Comparison of ENCODE assay signal across 8 cellular contexts in the genomic region with DNA sequence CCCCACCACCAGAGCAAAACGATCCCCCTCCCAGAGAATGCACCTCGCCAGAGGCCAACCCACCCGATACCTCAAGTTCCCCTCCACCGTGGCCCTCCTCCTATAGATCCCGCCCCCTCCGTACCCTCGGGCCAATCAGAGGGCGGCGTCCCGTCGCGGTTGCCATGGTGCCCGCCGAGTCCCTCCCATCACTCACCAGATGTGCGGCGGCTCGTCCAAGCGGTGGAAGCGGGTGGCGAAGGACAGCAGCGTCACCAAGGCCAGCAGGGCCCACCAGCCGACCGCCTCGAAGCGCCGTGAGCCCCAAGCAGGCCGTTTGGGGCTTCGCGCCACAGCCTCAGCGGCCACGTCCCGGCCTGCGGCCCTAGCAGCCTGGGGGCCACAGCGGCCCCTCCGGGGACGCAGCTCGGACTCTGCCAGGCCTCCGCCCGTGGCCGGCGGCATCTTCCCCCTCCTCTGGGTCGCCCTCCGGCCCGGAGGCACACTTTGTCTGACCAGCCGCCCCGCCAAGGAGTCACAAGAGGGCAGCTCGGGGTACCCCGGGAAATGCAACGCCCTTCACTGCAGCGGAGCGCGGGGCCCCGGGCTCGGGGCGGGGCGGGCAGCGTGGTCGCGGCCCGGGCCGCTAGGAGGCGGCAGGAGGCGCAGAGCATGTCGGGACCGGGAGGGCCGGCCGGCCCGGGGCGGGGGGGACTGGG. TPM values are rescaled to one million over a fixed set of nuclear protein-coding genes. Genes with fewer than 3 reads are reported as not detected.
DNase-seq lines count a peak whose midpoint lies in the region; ATAC-seq and TF ChIP-seq lines count a peak whose summit lies in the region.

A gene with protein sequence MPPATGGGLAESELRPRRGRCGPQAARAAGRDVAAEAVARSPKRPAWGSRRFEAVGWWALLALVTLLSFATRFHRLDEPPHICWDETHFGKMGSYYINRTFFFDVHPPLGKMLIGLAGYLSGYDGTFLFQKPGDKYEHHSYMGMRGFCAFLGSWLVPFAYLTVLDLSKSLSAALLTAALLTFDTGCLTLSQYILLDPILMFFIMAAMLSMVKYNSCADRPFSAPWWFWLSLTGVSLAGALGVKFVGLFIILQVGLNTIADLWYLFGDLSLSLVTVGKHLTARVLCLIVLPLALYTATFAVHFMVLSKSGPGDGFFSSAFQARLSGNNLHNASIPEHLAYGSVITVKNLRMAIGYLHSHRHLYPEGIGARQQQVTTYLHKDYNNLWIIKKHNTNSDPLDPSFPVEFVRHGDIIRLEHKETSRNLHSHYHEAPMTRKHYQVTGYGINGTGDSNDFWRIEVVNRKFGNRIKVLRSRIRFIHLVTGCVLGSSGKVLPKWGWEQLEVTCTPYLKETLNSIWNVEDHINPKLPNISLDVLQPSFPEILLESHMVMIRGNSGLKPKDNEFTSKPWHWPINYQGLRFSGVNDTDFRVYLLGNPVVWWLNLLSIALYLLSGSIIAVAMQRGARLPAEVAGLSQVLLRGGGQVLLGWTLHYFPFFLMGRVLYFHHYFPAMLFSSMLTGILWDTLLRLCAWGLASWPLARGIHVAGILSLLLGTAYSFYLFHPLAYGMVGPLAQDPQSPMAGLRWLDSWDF (minus strand): TSS at position 646 of the 698 bp plus-strand sequence. CDS start 202 bp downstream, at position 444.

- H3K4me1 ChIP-seq in trophoblast cell (ENCODE audit: control insufficient read depth in 1 of 2, insufficient read depth in 2 of 2, low read length in 2 of 2) = peaks cover 5 to 16% of the 10 kb centered on the region in 2 experiments
- peaks cover 5 to 30% (median 21%) of the 10 kb centered on the region in 4 donors for H3K4me1 ChIP-seq in transverse colon

- H3K27ac ChIP-seq in trophoblast cell (ENCODE audit: low read depth, low read length) (peak within 1 kb of the TSS; percentile 97), transverse colon (peak within 1 kb of the TSS; percentile 92 to 99 (median 98))

- H3K36me3 ChIP-seq in trophoblast cell (ENCODE audit: control insufficient read depth in 1 of 2, insufficient read depth in 2 of 2, low read length in 2 of 2) (no peaks in the 10 kb centered on the region), transverse colon (no peaks in the 10 kb centered on the region)

- H3K36me3 Mint-ChIP-seq in activated naive CD8-positive, alpha-beta T cell treated with anti-CD3 and anti-CD28 coated beads, Interleukin-2, amount 50 U/mL, for 24 hours (ENCODE audit: low read depth) = no peaks in the 10 kb centered on the region

- peak within 1 kb of the TSS; percentile 99 for H3K18ac ChIP-seq in trophoblast cell (ENCODE audit: low read length)

- peak within 1 kb of the TSS; percentile 99 for H4K12ac ChIP-seq in trophoblast cell (ENCODE audit: low read depth, low read length)

- WGBS in trophoblast cell (ENCODE audit: extremely low coverage, insufficient coverage, insufficient read length) = no CpG with 5 or more reads among the region's 69 CpGs
- 0% methylated on average over 46 of the region's 69 CpGs; no CpG with 5 or more reads in 1 of the 2 donors for WGBS in transverse colon (ENCODE audit: low coverage in 1 of 2), 2 donors

- peak within 1 kb of the TSS; percentile 98 for H4K8ac ChIP-seq in trophoblast cell (ENCODE audit: low read depth, low read length)

- H3K4me3 Mint-ChIP-seq in activated naive CD8-positive, alpha-beta T cell treated with anti-CD3 and anti-CD28 coated beads, Interleukin-2, amount 50 U/mL, for 24 hours = peak within 1 kb of the TSS; percentile 97

- ATAC-seq in HG02623 (IDR thresholded peaks at IDR 0.05; ENCODE audit: unreplicated experiment) (peak; percentile 60), Right ventricle myocardium superior (ENCODE audit: poor library complexity) (peak; percentile 87)
- ATAC-seq in activated naive CD8-positive, alpha-beta T cell treated with anti-CD3 and anti-CD28 coated beads, Interleukin-2, amount 50 U/mL, for 24 hours = peak; percentile 67

- H3K4me3 ChIP-seq in trophoblast cell (ENCODE audit: low read depth, low read length) = peak within 1 kb of the TSS; percentile 93
- H3K4me3 ChIP-seq in transverse colon = peak within 1 kb of the TSS; percentile 83 to 90 (median 88)

- peaks cover 5% of the 10 kb centered on the region for H3K79me2 ChIP-seq in trophoblast cell (ENCODE audit: control insufficient read depth, insufficient read depth, low read length, poor library complexity)

- peak within 1 kb of the TSS; percentile 97 for H4K91ac ChIP-seq in trophoblast cell (ENCODE audit: low read depth, low read length)

- H3K27ac Mint-ChIP-seq in activated naive CD8-positive, alpha-beta T cell treated with anti-CD3 and anti-CD28 coated beads, Interleukin-2, amount 50 U/mL, for 24 hours = peak within 1 kb of the TSS; percentile 99

- H3K27me3 ChIP-seq in trophoblast cell (ENCODE audit: insufficient read depth, low read length) (no peaks in the 10 kb centered on the region), transverse colon (no peaks in the 10 kb centered on the region)

- TF ChIP-seq EP300 in transverse colon (IDR thresholded peaks at IDR 0.05; ENCODE audit: low read depth) = no peak

- peak within 1 kb of the TSS; percentile 81 for H2BK120ac ChIP-seq in trophoblast cell (ENCODE audit: insufficient read depth, low read length, poor library complexity)

- intact Hi-C loops in Right ventricle myocardium superior (cut with DNase I) = no loop called here
- intact Hi-C loops in transverse colon (cut with DNase I; ENCODE audit: low total_unique reads) = no loop called here

- peak within 1 kb of the TSS; percentile 99 for H2AFZ ChIP-seq in trophoblast cell (ENCODE audit: insufficient read depth, low read length, poor library complexity)

- DNase-seq in NCI-H1105 (lab: John Stamatoyannopoulos, UW) = peak; percentile 90
- peak; percentile 92 for DNase-seq in SW480 (ENCODE audit: low spot score)
- DNase-seq in activated naive CD8-positive, alpha-beta T cell treated with anti-CD3 and anti-CD28 coated beads, Interleukin-2, amount 50 U/mL, for 24 hours = peak; percentile 92
- DNase-seq in Right ventricle myocardium superior = peak; percentile 97
- DNase-seq in trophoblast cell = peak; percentile 92 to 98
- peak; percentile 95 for DNase-seq in transverse colon

- H2AK5ac ChIP-seq in trophoblast cell (ENCODE audit: low read length) = peak within 1 kb of the TSS; percentile 66

- H3K4me1 Mint-ChIP-seq in activated naive CD8-positive, alpha-beta T cell treated with anti-CD3 and anti-CD28 coated beads, Interleukin-2, amount 50 U/mL, for 24 hours = peaks cover 23% of the 10 kb centered on the region

- in situ Hi-C loops in transverse colon (cut with MboI; ENCODE audit: low pct_ligation_motif_present in 1 of 4, low pct_unique_long_range_greater_than_20kb in 1 of 4, low sequenced_read_pairs in 3 of 4) = loop anchor here in 2 of 4 donors (10.0 to 25.0 kb wide), 4 partner anchors 134 to 433 kb away; a partner anchor contains a TSS

- no peaks in the 10 kb centered on the region for H3K9me3 ChIP-seq in trophoblast cell (ENCODE audit: insufficient read depth, low read depth, low read length)
- no peaks in the 10 kb centered on the region for H3K9me3 ChIP-seq in transverse colon

- H3K4me2 ChIP-seq in trophoblast cell (ENCODE audit: low read length) = peak within 1 kb of the TSS; percentile 92

- H2BK5ac ChIP-seq in trophoblast cell (ENCODE audit: low read depth, low read length, poor library complexity) = peak within 1 kb of the TSS; percentile 98

- H3K79me1 ChIP-seq in trophoblast cell (ENCODE audit: low read length) = peaks cover 12% of the 10 kb centered on the region

- peak within 1 kb of the TSS; percentile 99 for H3K14ac ChIP-seq in trophoblast cell (ENCODE audit: low read length)

- TF ChIP-seq POLR2A in transverse colon (IDR thresholded peaks at IDR 0.05) = peak; percentile 40

- peak within 1 kb of the TSS; percentile 96 for H3K9ac ChIP-seq in trophoblast cell (ENCODE audit: low read length)

- no peaks in the 10 kb centered on the region for H3K9me3 Mint-ChIP-seq in activated naive CD8-positive, alpha-beta T cell treated with anti-CD3 and anti-CD28 coated beads, Interleukin-2, amount 50 U/mL, for 24 hours

- no peak within 1 kb of the TSS for H3K23ac ChIP-seq in trophoblast cell (ENCODE audit: low read length)

- no peak within 1 kb of the TSS for H2BK12ac ChIP-seq in trophoblast cell (ENCODE audit: low read length)

- TF ChIP-seq CTCF in GM12872 (IDR thresholded peaks at IDR 0.05; ENCODE audit: insufficient read depth, low read depth, low read length) = peak; percentile 41; the same call in 1 of the 3 replicates
- TF ChIP-seq CTCF in transverse colon (IDR thresholded peaks at IDR 0.05) = peak; percentile 47 to 76 (median 50)

- no peaks in the 10 kb centered on the region for H3K27me3 Mint-ChIP-seq in activated naive CD8-positive, alpha-beta T cell treated with anti-CD3 and anti-CD28 coated beads, Interleukin-2, amount 50 U/mL, for 24 hours

- H3K4ac ChIP-seq in trophoblast cell (ENCODE audit: low read depth, low read length) = peak within 1 kb of the TSS; percentile 67

RNA-seq across cellular contexts. Expression of the gene that starts here (rescaled TPM):
- total RNA-seq in Right ventricle myocardium superior (19.7 TPM), transverse colon (10 to 100 TPM; 12.0 to 77.4 (median 24.9) TPM)
- 14.1 and 14.9 TPM in 2 replicates for polyA plus RNA-seq in trophoblast cell (2013)

Comparison
In these comparisons a context has a peak if more than half of its experiments do, and no peak if none do; other contexts are left out.
1. Peak in every context shown above with its lines: DNase-seq, ATAC-seq, H3K4me3 ChIP-seq and H3K27ac ChIP-seq.